8 cellular contexts compared by ENCODE assay signal in genomic region chr11:44095506-44096359, GRCh38. TPM values are rescaled to one million over a fixed set of nuclear protein-coding genes. Genes with fewer than 3 reads are reported as not detected.
DNase-seq lines count a peak whose midpoint lies in the region; ATAC-seq and TF ChIP-seq lines count a peak whose summit lies in the region.

EXT2 (plus strand) TSS chr11:44095678; CDS start chr11:44107713, 12,035 bp downstream.

- H3K36me3 ChIP-seq in rectal smooth muscle tissue (ENCODE audit: control insufficient read depth, insufficient read depth, low read length) (no peaks in the 10 kb centered on the region), vagina (no peaks in the 10 kb centered on the region)

- peak; percentile 61 for DNase-seq in NCI-H146 treated with DMSO at 0.1 percent for 48 hours (lab: John Stamatoyannopoulos, UW; ENCODE audit: unreplicated experiment)
- peak; percentile 75 to 82 (median 77) for DNase-seq in T-helper 2 cell
- DNase-seq in anterior cingulate cortex (lab: John Stamatoyannopoulos, UW) = peak; percentile 21 to 91 (median 80)
- DNase-seq in right cardiac atrium = peak; percentile 91 to 97 (median 95)
- DNase-seq in vagina (ENCODE audit: extremely low spot score in 2 of 2) = no peak

- peak within 1 kb of the TSS; percentile 84 for H3K27ac ChIP-seq in right cardiac atrium (ENCODE audit: low read length)
- H3K27ac ChIP-seq in rectal smooth muscle tissue (ENCODE audit: low read depth, low read length) = peak within 1 kb of the TSS; percentile 68
- peak within 1 kb of the TSS; percentile 87 for H3K27ac ChIP-seq in vagina

- peak; percentile 84 to 86 (median 84) for TF ChIP-seq CTCF in vagina (IDR thresholded peaks at IDR 0.05)

- TF ChIP-seq POLR2A in vagina (IDR thresholded peaks at IDR 0.05) = peak in 1 of 2 donors; percentile 8

- H3K27me3 ChIP-seq in right cardiac atrium (ENCODE audit: control insufficient read depth, insufficient read depth) = no peaks in the 10 kb centered on the region
- H3K27me3 ChIP-seq in rectal smooth muscle tissue (ENCODE audit: control insufficient read depth, insufficient read depth, low read length) = no peaks in the 10 kb centered on the region
- no peaks in the 10 kb centered on the region for H3K27me3 ChIP-seq in vagina

- intact Hi-C loops in right cardiac atrium (cut with DNase I) (loop anchor here in 1 of 4 donors (5.0 kb wide), 1 partner anchor 447 kb away; no protein-coding TSS in a partner anchor), vagina (cut with DNase I) (no loop called here)

- H3K9ac ChIP-seq in rectal smooth muscle tissue (ENCODE audit: low read length) = peak within 1 kb of the TSS; percentile 72

- H3K4me1 ChIP-seq in right cardiac atrium (ENCODE audit: control insufficient read depth, insufficient read depth, low read length) (peaks cover 3% of the 10 kb centered on the region), rectal smooth muscle tissue (ENCODE audit: control insufficient read depth, insufficient read depth, low read length) (peaks cover 7% of the 10 kb centered on the region), vagina (peaks cover 28% of the 10 kb centered on the region)

- WGBS in right cardiac atrium = under 1% methylated on average over 83 of the region's 83 CpGs

- ATAC-seq in GM18499 (IDR thresholded peaks at IDR 0.05; ENCODE audit: insufficient read depth, unreplicated experiment) (peak; percentile 77), HG02884 (IDR thresholded peaks at IDR 0.05; ENCODE audit: unreplicated experiment) (peak; percentile 91), right cardiac atrium (peak; percentile 96 to 97)

- H3K9me3 ChIP-seq in right cardiac atrium (ENCODE audit: control insufficient read depth, low read length) (no peaks in the 10 kb centered on the region), vagina (no peaks in the 10 kb centered on the region)

- H3K4me3 ChIP-seq in right cardiac atrium (ENCODE audit: low read length) = peak within 1 kb of the TSS; percentile 87
- peak within 1 kb of the TSS; percentile 87 for H3K4me3 ChIP-seq in rectal smooth muscle tissue (ENCODE audit: low read length)
- H3K4me3 ChIP-seq in vagina = peak within 1 kb of the TSS; percentile 86 to 93

RNA-seq across cellular contexts. Expression of gene EXT2, which starts in this region (rescaled TPM):
- total RNA-seq in right cardiac atrium (10 to 100 TPM; 32.5 to 41.5 (median 35.3) TPM), vagina (78.6 TPM)
- polyA plus RNA-seq in right cardiac atrium = 21.1 TPM

Comparison
In these comparisons a context has a peak if more than half of its experiments do, and no peak if none do; other contexts are left out.
1. DNase-seq: peak in NCI-H146 treated with DMSO at 0.1 percent for 48 hours (single experiment), T-helper 2 cell (5 of 5), anterior cingulate cortex (58 of 58) and right cardiac atrium (3 of 3); none in vagina (0 of 2).
2. Peak in every context shown above with its lines, with median percentiles within 50 percentile points of each other: ATAC-seq, H3K27ac ChIP-seq and H3K4me3 ChIP-seq.